ENCODE assay signal across 1 cellular context in genomic region chr20:58414786-58415185, GRCh38.
A peak's percentile ranks its signal among the peaks of the same experiment; 100 is the strongest.
TF ChIP-seq lines count a peak whose summit lies in the region.

No MANE protein-coding gene starts in this region.

TF ChIP-seq in HepG2, 621 proteins besides CTCF, POLR2A, EP300 and RAD21:
- TF ChIP-seq POGZ (CRISPR knock-in tag; IDR thresholded peaks at IDR 0.05), result 0 out of 2 replicates have a peak, but pooled peaks have one; percentile 24
- TF ChIP-seq ZNF280D (CRISPR knock-in tag; IDR thresholded peaks at IDR 0.05), result 0 out of 2 replicates have a peak, but pooled peaks have one; percentile 27
- TF ChIP-seq ZBTB33 (CRISPR knock-in tag; IDR thresholded peaks at IDR 0.05), result peak; percentile 55
